In genomic region chr4:88352062-88352461, GRCh38 we compare ENCODE assay signal across 12 cellular contexts. TPM values are rescaled to one million over a fixed set of nuclear protein-coding genes. Genes with fewer than 3 reads are reported as not detected.
DNase-seq lines count a peak whose midpoint lies in the region; ATAC-seq and TF ChIP-seq lines count a peak whose summit lies in the region.
"Had no signal": no experiment of that assay in that cellular context is flagged by ENCODE, and none has a peak within 500 bp of the region (broad histone marks: within the 10 kb centered on the region; RNA-seq: fewer than 3 reads in every experiment).

No MANE protein-coding gene starts in this region.

- DNase-seq in AG20443 (ENCODE audit: low spot score) = peak; percentile 53
- DNase-seq in HT-29 (ENCODE audit: low spot score) = peak; percentile 39
- peak; percentile 56 to 69 for DNase-seq in cardiac fibroblast (ENCODE audit: low read depth in 2 of 2)
- DNase-seq in left lung = no peak
- DNase-seq in GDM1 (lab: John Stamatoyannopoulos, UW) = no peak
- no peak for DNase-seq in cerebellar cortex (ENCODE audit: low spot score)
- DNase-seq: activated T-cell treated with anti-CD3 and anti-CD28 coated beads, Interleukin-2, amount 50 U/mL, for 1 hour; Kasumi-1; occipital lobe had no signal

- H3K9me3 ChIP-seq in left lung = peaks cover 0 to 15% of the 10 kb centered on the region in 2 donors

- intact Hi-C loops in left lung (cut with DNase I) = no loop called here

- no peaks in the 10 kb centered on the region for H3K36me3 ChIP-seq in left lung
- H3K36me3 ChIP-seq: ascending aorta had no signal

- peak; percentile 92 for ATAC-seq in left lung
- ATAC-seq in HG03432 (IDR thresholded peaks at IDR 0.05; ENCODE audit: unreplicated experiment) = no peak
- no peak for ATAC-seq in HG02642 (IDR thresholded peaks at IDR 0.05; ENCODE audit: poor library complexity, unreplicated experiment)

- no peaks in the 10 kb centered on the region for H3K4me1 ChIP-seq in left lung
- H3K4me1 ChIP-seq: ascending aorta had no signal

- H3K4me3 ChIP-seq in cardiac fibroblast (replicated peaks in 1 of 2; ENCODE audit: low read depth in 2 of 2, low read length in 2 of 2) (no peak overlapping the region), left lung (no peak overlapping the region)
- H3K4me3 ChIP-seq: ascending aorta had no signal

- H3K27me3 ChIP-seq in left lung = no peaks in the 10 kb centered on the region
- H3K27me3 ChIP-seq: ascending aorta had no signal

- no peak overlapping the region for H3K27ac ChIP-seq in left lung
- H3K27ac ChIP-seq: ascending aorta had no signal

- no peak for TF ChIP-seq CTCF in cardiac fibroblast (IDR thresholded peaks at IDR 0.05; ENCODE audit: low read depth, low read length)
- no peak for TF ChIP-seq CTCF in left lung (IDR thresholded peaks at IDR 0.05)

RNA-seq across cellular contexts. Expression of gene HERC6, which starts 26.6 kb away (rescaled TPM):
- 9.5 and 12.8 TPM in 2 replicates for total RNA-seq in HT-29 (2014; rRNA removed; shearing (Covaris generic))
- 10 to 100 TPM; 13.2 to 21.9 TPM for total RNA-seq in left lung

Comparison
In these comparisons a context has a peak if more than half of its experiments do, and no peak if none do; other contexts are left out.
1. DNase-seq: peak in AG20443 (single experiment), HT-29 (single experiment) and cardiac fibroblast (2 of 2); none in left lung (0 of 2), GDM1 (single experiment) and cerebellar cortex (single experiment).